Comparison of ENCODE assay signal across 16 cellular contexts in the genomic region with DNA sequence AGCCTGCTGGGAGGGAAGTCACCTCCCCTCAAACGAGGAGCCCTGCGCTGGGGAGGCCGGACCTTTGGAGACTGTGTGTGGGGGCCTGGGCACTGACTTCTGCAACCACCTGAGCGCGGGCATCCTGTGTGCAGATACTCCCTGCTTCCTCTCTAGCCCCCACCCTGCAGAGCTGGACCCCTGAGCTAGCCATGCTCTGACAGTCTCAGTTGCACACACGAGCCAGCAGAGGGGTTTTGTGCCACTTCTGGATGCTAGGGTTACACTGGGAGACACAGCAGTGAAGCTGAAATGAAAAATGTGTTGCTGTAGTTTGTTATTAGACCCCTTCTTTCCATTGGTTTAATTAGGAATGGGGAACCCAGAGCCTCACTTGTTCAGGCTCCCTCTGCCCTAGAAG. TPM values are rescaled to one million over a fixed set of nuclear protein-coding genes. Genes with fewer than 3 reads are reported as not detected.
DNase-seq lines count a peak whose midpoint lies in the region; ATAC-seq and TF ChIP-seq lines count a peak whose summit lies in the region.
"Not testable (repeated sequence)": the region's sequence is repeated elsewhere in the genome, so short reads cannot be mapped to it uniquely, and the experiment has no call there.
"Had no signal": no experiment of that assay in that cellular context is flagged by ENCODE, and none has a peak within 500 bp of the region (broad histone marks: within the 10 kb centered on the region; RNA-seq: fewer than 3 reads in every experiment).

No MANE protein-coding gene starts in this region.

- intact Hi-C loops in cardiac septum (cut with DNase I); lower lobe of right lung (cut with DNase I); posterior vena cava (cut with DNase I): not testable (repeated sequence)

- H3K4me1 ChIP-seq in BE2C, lower lobe of right lung: not testable (repeated sequence)

- not testable (repeated sequence) for H3K9me3 Mint-ChIP-seq in activated CD8-positive, alpha-beta T cell treated with anti-CD3 and anti-CD28 coated beads, Interleukin-2, amount 10 ng/mL, durations not matched to agents 7 days and 5 days (ENCODE audit: insufficient read depth); activated naive CD8-positive, alpha-beta T cell treated with anti-CD3 and anti-CD28 coated beads for 36 hours; type B pancreatic cell

- peak; percentile 22 for DNase-seq in BE2C
- peak; percentile 44 for DNase-seq in WERI-Rb-1
- peak; percentile 19 for DNase-seq in activated CD8-positive, alpha-beta T cell treated with anti-CD3 and anti-CD28 coated beads, Interleukin-2, amount 10 ng/mL, durations not matched to agents 7 days and 5 days
- peak; percentile 1 for DNase-seq in activated naive CD8-positive, alpha-beta T cell treated with anti-CD3 and anti-CD28 coated beads for 36 hours
- DNase-seq in cardiac septum (ENCODE audit: low spot score) = peak; percentile 71
- peak; percentile 33 for DNase-seq in lower lobe of right lung
- peak; percentile 68 for DNase-seq in posterior vena cava (ENCODE audit: low spot score)
- DNase-seq in type B pancreatic cell (ENCODE audit: extremely low spot score, unreplicated experiment) = peak; percentile 62

- not testable (repeated sequence) for ATAC-seq in activated CD8-positive, alpha-beta T cell treated with anti-CD3 and anti-CD28 coated beads, Interleukin-2, amount 10 ng/mL, durations not matched to agents 7 days and 5 days; lower lobe of right lung

- not testable (repeated sequence) for H3K9me3 ChIP-seq in BE2C; WERI-Rb-1 (ENCODE audit: severe bottlenecking); lower lobe of right lung

- not testable (repeated sequence) for H3K27ac ChIP-seq in WERI-Rb-1, lower lobe of right lung

- not testable (repeated sequence) for TF ChIP-seq CTCF in BE2C (IDR thresholded peaks at IDR 0.05; ENCODE audit: low read depth, low read length); lower lobe of right lung (IDR thresholded peaks at IDR 0.05)
- TF ChIP-seq CTCF in WERI-Rb-1 (IDR thresholded peaks at IDR 0.05; ENCODE audit: low read depth, low read length) (peak; percentile 9; the same call in 1 of the 2 replicates), type B pancreatic cell (conservative IDR thresholded peaks at IDR 0.05) (peak; percentile 19)

- CTCF ChIA-PET in activated CD8-positive, alpha-beta T cell treated with anti-CD3 and anti-CD28 coated beads, Interleukin-2, amount 10 ng/mL, durations not matched to agents 7 days and 5 days (lab: Charles Lee) = not testable (repeated sequence)

- H3K36me3 Mint-ChIP-seq in activated CD8-positive, alpha-beta T cell treated with anti-CD3 and anti-CD28 coated beads, Interleukin-2, amount 10 ng/mL, durations not matched to agents 7 days and 5 days (ENCODE audit: low read depth); activated naive CD8-positive, alpha-beta T cell treated with anti-CD3 and anti-CD28 coated beads for 36 hours; type B pancreatic cell: not testable (repeated sequence)

- H3K27me3 ChIP-seq in BE2C; WERI-Rb-1 (ENCODE audit: insufficient read depth, low read depth, severe bottlenecking); lower lobe of right lung (ENCODE audit: low read depth): not testable (repeated sequence)

- H3K4me3 Mint-ChIP-seq in activated CD8-positive, alpha-beta T cell treated with anti-CD3 and anti-CD28 coated beads, Interleukin-2, amount 10 ng/mL, durations not matched to agents 7 days and 5 days; activated naive CD8-positive, alpha-beta T cell treated with anti-CD3 and anti-CD28 coated beads for 36 hours; type B pancreatic cell: not testable (repeated sequence)

- not testable (repeated sequence) for H3K27ac Mint-ChIP-seq in activated CD8-positive, alpha-beta T cell treated with anti-CD3 and anti-CD28 coated beads, Interleukin-2, amount 10 ng/mL, durations not matched to agents 7 days and 5 days; activated naive CD8-positive, alpha-beta T cell treated with anti-CD3 and anti-CD28 coated beads for 36 hours; type B pancreatic cell

- not testable (repeated sequence) for H3K27me3 Mint-ChIP-seq in activated CD8-positive, alpha-beta T cell treated with anti-CD3 and anti-CD28 coated beads, Interleukin-2, amount 10 ng/mL, durations not matched to agents 7 days and 5 days (ENCODE audit: low read depth); activated naive CD8-positive, alpha-beta T cell treated with anti-CD3 and anti-CD28 coated beads for 36 hours; type B pancreatic cell

- not testable (repeated sequence) for H3K4me3 ChIP-seq in BE2C (ENCODE audit: low read depth, low read length); WERI-Rb-1 (ENCODE audit: low read depth, low read length); lower lobe of right lung

- POLR2A ChIA-PET in activated CD8-positive, alpha-beta T cell treated with anti-CD3 and anti-CD28 coated beads, Interleukin-2, amount 10 ng/mL, durations not matched to agents 7 days and 5 days (lab: Charles Lee) = not testable (repeated sequence)

- not testable (repeated sequence) for H3K4me1 Mint-ChIP-seq in activated CD8-positive, alpha-beta T cell treated with anti-CD3 and anti-CD28 coated beads, Interleukin-2, amount 10 ng/mL, durations not matched to agents 7 days and 5 days (ENCODE audit: low read depth); activated naive CD8-positive, alpha-beta T cell treated with anti-CD3 and anti-CD28 coated beads for 36 hours; type B pancreatic cell (ENCODE audit: unreplicated experiment)

- H3K36me3 ChIP-seq in BE2C, WERI-Rb-1, lower lobe of right lung: not testable (repeated sequence)

RNA-seq across cellular contexts. Expression of a gene that starts 49.2 kb away (rescaled TPM):
- not detected for polyA plus RNA-seq in BE2C (2012; ENCODE audit: insufficient read depth, insufficient read length, low read depth)
- total RNA-seq in activated CD8-positive, alpha-beta T cell treated with anti-CD3 and anti-CD28 coated beads, Interleukin-2, amount 10 ng/mL, durations not matched to agents 7 days and 5 days = not detected
- not detected for total RNA-seq in activated naive CD8-positive, alpha-beta T cell treated with anti-CD3 and anti-CD28 coated beads for 36 hours
- total RNA-seq in cardiac septum (not detected), lower lobe of right lung (not detected), posterior vena cava (not detected), type B pancreatic cell (ENCODE audit: low replicate concordance) (not detected in 2 replicates)
- total RNA-seq: activated CD8-positive, alpha-beta memory T cell treated with anti-CD3 and anti-CD28 coated beads for 36 hours; bronchial epithelial cell; gastroesophageal sphincter; LHCN-M2; stomach; T-helper 1 cell treated with Interleukin-12 subunit alpha and Interleukin-12 subunit beta and Interleukin-4 antibody, amounts not matched to agents 30 ng/mL and 1 ng/mL, for 36 hours; thyroid gland had no signal
- polyA plus RNA-seq: SK-N-SH, stomach had no signal

Comparison
In these comparisons a context has a peak if more than half of its experiments do, and no peak if none do; other contexts are left out.
1. DNase-seq: peak in every context shown above with its lines; median percentile 71 in cardiac septum; 68 in posterior vena cava; 62 in type B pancreatic cell; 44 in WERI-Rb-1; 33 in lower lobe of right lung; 22 in BE2C; 19 in activated CD8-positive, alpha-beta T cell treated with anti-CD3 and anti-CD28 coated beads, Interleukin-2, amount 10 ng/mL, durations not matched to agents 7 days and 5 days; 1 in activated naive CD8-positive, alpha-beta T cell treated with anti-CD3 and anti-CD28 coated beads for 36 hours.